ENCODE assay signal across 8 cellular contexts in genomic region chr4:150209140-150209829, GRCh38.
A peak's percentile ranks its signal among the peaks of the same experiment; 100 is the strongest.
DNase-seq lines count a peak whose midpoint lies in the region; ATAC-seq and TF ChIP-seq lines count a peak whose summit lies in the region.

No MANE protein-coding gene starts in this region.

- TF ChIP-seq CTCF in RWPE2 (IDR thresholded peaks at IDR 0.05; ENCODE audit: poor library complexity, severe bottlenecking), result peak; percentile 53

- peak overlapping the region; percentile 88 for H2BK12ac ChIP-seq in trophoblast cell (ENCODE audit: low read length)

- peak; percentile 34 to 46 for DNase-seq in activated T-cell treated with anti-CD3 and anti-CD28 coated beads, Interleukin-2, amount 50 U/mL, for 48 hours
- DNase-seq in activated T-cell treated with anti-CD3 and anti-CD28 coated beads for 4 hours (no peak), RWPE2 (ENCODE audit: low spot score) (no peak), fibroblast of peridontal ligament (ENCODE audit: extremely low read depth) (peak; percentile 71), trophoblast cell (peak; percentile 79 to 89), NCI-H187 treated with DMSO at 0.1 percent for 48 hours (lab: John Stamatoyannopoulos, UW) (no peak)

- no peak overlapping the region for H3K9ac ChIP-seq in trophoblast cell (ENCODE audit: low read length)

- H2AK5ac ChIP-seq in trophoblast cell (ENCODE audit: low read length), result peak overlapping the region; percentile 44

- H2BK120ac ChIP-seq in trophoblast cell (ENCODE audit: insufficient read depth, low read length, poor library complexity), result peak overlapping the region; percentile 40

- ATAC-seq in HG03025 (IDR thresholded peaks at IDR 0.05; ENCODE audit: low FRiP score, unreplicated experiment) (peak; percentile 43), RWPE2 (ENCODE audit: low read depth) (peak; percentile 81; the same call in 2 of the 3 replicates), GM21390 (IDR thresholded peaks at IDR 0.05; ENCODE audit: unreplicated experiment) (no peak)

- H3K36me3 ChIP-seq in RWPE2 (ENCODE audit: low read depth) (no peaks in the 10 kb centered on the region), trophoblast cell (ENCODE audit: control insufficient read depth in 1 of 2, insufficient read depth in 2 of 2, low read length in 2 of 2) (no peaks in the 10 kb centered on the region)

- H3K18ac ChIP-seq in trophoblast cell (ENCODE audit: low read length), result no peak overlapping the region

- WGBS in trophoblast cell (ENCODE audit: extremely low coverage, insufficient coverage, insufficient read length), result no CpG with 5 or more reads among the region's 6 CpGs

- H3K14ac ChIP-seq in trophoblast cell (ENCODE audit: low read length), result peak overlapping the region; percentile 38

- no peak overlapping the region for H3K23ac ChIP-seq in trophoblast cell (ENCODE audit: low read length)

- H3K4ac ChIP-seq in trophoblast cell (ENCODE audit: low read depth, low read length), result no peak overlapping the region

- H4K12ac ChIP-seq in trophoblast cell (ENCODE audit: low read depth, low read length), result no peak overlapping the region

- H2BK5ac ChIP-seq in trophoblast cell (ENCODE audit: low read depth, low read length, poor library complexity), result no peak overlapping the region

- H3K4me3 ChIP-seq in RWPE2 (ENCODE audit: severe bottlenecking) (no peak overlapping the region), trophoblast cell (ENCODE audit: low read depth, low read length) (no peak overlapping the region)

- no peaks in the 10 kb centered on the region for H3K4me1 ChIP-seq in RWPE2 (ENCODE audit: insufficient read depth, poor library complexity, severe bottlenecking)
- peaks cover 0 to 12% of the 10 kb centered on the region in 2 experiments for H3K4me1 ChIP-seq in trophoblast cell (ENCODE audit: control insufficient read depth in 1 of 2, insufficient read depth in 2 of 2, low read length in 2 of 2)

- H3K79me1 ChIP-seq in trophoblast cell (ENCODE audit: low read length), result peaks cover 4% of the 10 kb centered on the region

- no peak overlapping the region for H2AFZ ChIP-seq in trophoblast cell (ENCODE audit: insufficient read depth, low read length, poor library complexity)

- H3K27ac ChIP-seq in RWPE2 (ENCODE audit: poor library complexity, severe bottlenecking), result no peak overlapping the region
- no peak overlapping the region for H3K27ac ChIP-seq in trophoblast cell (ENCODE audit: low read depth, low read length)

- H3K9me3 ChIP-seq in RWPE2 (ENCODE audit: severe bottlenecking) (no peaks in the 10 kb centered on the region), trophoblast cell (ENCODE audit: insufficient read depth, low read depth, low read length) (no peaks in the 10 kb centered on the region)

- H3K27me3 ChIP-seq in RWPE2 (ENCODE audit: insufficient read depth, poor library complexity, severe bottlenecking), result no peaks in the 10 kb centered on the region
- H3K27me3 ChIP-seq in trophoblast cell (ENCODE audit: insufficient read depth, low read length), result no peaks in the 10 kb centered on the region

- H4K8ac ChIP-seq in trophoblast cell (ENCODE audit: low read depth, low read length), result no peak overlapping the region

- no peaks in the 10 kb centered on the region for H3K79me2 ChIP-seq in trophoblast cell (ENCODE audit: control insufficient read depth, insufficient read depth, low read length, poor library complexity)

- H3K4me2 ChIP-seq in trophoblast cell (ENCODE audit: low read length), result no peak overlapping the region

- peak overlapping the region; percentile 17 for H4K91ac ChIP-seq in trophoblast cell (ENCODE audit: low read depth, low read length)

Comparison
In these comparisons a context has a peak if more than half of its experiments do, and no peak if none do; other contexts are left out.
1. DNase-seq: peak in activated T-cell treated with anti-CD3 and anti-CD28 coated beads, Interleukin-2, amount 50 U/mL, for 48 hours (2 of 2), fibroblast of peridontal ligament (single experiment) and trophoblast cell (2 of 2); none in activated T-cell treated with anti-CD3 and anti-CD28 coated beads for 4 hours (single experiment), RWPE2 (single experiment) and NCI-H187 treated with DMSO at 0.1 percent for 48 hours (single experiment).